Comparison of ENCODE assay signal across 1 cellular context in the genomic region with DNA sequence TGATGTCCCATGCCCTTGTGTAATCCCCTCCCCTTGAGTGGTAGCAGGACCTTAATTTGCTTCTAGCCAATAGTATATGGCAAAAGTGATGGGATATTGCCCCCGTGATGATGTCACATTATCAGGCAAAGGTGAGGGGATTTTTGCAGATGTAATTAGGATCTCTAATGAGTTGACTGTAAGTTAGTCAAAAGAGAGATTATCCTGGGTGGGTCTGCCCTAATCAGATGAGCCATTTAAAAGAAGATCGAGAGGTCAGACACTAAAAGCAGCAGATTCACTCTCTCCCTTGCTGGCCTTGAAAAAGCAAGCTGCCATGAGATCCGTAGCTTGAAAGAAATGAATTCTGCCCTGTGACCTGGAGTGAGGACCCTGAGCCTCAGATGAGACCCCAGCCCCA.
TF ChIP-seq lines count a peak whose summit lies in the region.

No MANE protein-coding gene starts in this region.

TF ChIP-seq in SK-N-SH, 30 proteins besides CTCF, POLR2A, EP300 and RAD21:
- TF ChIP-seq, protein P1, sequence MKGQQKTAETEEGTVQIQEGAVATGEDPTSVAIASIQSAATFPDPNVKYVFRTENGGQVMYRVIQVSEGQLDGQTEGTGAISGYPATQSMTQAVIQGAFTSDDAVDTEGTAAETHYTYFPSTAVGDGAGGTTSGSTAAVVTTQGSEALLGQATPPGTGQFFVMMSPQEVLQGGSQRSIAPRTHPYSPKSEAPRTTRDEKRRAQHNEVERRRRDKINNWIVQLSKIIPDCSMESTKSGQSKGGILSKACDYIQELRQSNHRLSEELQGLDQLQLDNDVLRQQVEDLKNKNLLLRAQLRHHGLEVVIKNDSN (IDR thresholded peaks at IDR 0.05; ENCODE audit: borderline replicate concordance, low read depth): no peak
- TF ChIP-seq, protein P2, sequence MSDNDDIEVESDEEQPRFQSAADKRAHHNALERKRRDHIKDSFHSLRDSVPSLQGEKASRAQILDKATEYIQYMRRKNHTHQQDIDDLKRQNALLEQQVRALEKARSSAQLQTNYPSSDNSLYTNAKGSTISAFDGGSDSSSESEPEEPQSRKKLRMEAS (IDR thresholded peaks at IDR 0.05; ENCODE audit: low read depth): no peak
- TF ChIP-seq, protein P3, sequence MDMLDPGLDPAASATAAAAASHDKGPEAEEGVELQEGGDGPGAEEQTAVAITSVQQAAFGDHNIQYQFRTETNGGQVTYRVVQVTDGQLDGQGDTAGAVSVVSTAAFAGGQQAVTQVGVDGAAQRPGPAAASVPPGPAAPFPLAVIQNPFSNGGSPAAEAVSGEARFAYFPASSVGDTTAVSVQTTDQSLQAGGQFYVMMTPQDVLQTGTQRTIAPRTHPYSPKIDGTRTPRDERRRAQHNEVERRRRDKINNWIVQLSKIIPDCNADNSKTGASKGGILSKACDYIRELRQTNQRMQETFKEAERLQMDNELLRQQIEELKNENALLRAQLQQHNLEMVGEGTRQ (IDR thresholded peaks at IDR 0.05; ENCODE audit: borderline replicate concordance, low read depth, low read length): no peak
- TF ChIP-seq FOXM1 (IDR thresholded peaks at IDR 0.05; ENCODE audit: low read depth) (no peak), TAF1 (IDR thresholded peaks at IDR 0.05; ENCODE audit: borderline replicate concordance, low read depth, low read length) (no peak), MXI1 (IDR thresholded peaks at IDR 0.05; ENCODE audit: low read depth, low read length) (no peak), FOXJ3 (CRISPR knock-in tag; IDR thresholded peaks at IDR 0.05) (no peak)
- TF ChIP-seq, protein P4, sequence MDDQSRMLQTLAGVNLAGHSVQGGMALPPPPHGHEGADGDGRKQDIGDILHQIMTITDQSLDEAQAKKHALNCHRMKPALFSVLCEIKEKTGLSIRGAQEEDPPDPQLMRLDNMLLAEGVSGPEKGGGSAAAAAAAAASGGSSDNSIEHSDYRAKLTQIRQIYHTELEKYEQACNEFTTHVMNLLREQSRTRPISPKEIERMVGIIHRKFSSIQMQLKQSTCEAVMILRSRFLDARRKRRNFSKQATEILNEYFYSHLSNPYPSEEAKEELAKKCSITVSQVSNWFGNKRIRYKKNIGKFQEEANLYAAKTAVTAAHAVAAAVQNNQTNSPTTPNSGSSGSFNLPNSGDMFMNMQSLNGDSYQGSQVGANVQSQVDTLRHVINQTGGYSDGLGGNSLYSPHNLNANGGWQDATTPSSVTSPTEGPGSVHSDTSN (IDR thresholded peaks at IDR 0.05): no peak
- TF ChIP-seq, protein P5, sequence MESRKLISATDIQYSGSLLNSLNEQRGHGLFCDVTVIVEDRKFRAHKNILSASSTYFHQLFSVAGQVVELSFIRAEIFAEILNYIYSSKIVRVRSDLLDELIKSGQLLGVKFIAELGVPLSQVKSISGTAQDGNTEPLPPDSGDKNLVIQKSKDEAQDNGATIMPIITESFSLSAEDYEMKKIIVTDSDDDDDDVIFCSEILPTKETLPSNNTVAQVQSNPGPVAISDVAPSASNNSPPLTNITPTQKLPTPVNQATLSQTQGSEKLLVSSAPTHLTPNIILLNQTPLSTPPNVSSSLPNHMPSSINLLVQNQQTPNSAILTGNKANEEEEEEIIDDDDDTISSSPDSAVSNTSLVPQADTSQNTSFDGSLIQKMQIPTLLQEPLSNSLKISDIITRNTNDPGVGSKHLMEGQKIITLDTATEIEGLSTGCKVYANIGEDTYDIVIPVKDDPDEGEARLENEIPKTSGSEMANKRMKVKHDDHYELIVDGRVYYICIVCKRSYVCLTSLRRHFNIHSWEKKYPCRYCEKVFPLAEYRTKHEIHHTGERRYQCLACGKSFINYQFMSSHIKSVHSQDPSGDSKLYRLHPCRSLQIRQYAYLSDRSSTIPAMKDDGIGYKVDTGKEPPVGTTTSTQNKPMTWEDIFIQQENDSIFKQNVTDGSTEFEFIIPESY (IDR thresholded peaks at IDR 0.05; ENCODE audit: borderline replicate concordance, low read depth): no peak
